In genomic region chr12:47094804-47095203, GRCh38 we compare ENCODE assay signal across 1 cellular context.
A peak's percentile ranks its signal among the peaks of the same experiment; 100 is the strongest.
TF ChIP-seq lines count a peak whose summit lies in the region.

No MANE protein-coding gene starts in this region.

TF ChIP-seq in A549, 52 proteins besides CTCF, POLR2A, EP300 and RAD21 (continued from another document):
- TF ChIP-seq, protein P1, sequence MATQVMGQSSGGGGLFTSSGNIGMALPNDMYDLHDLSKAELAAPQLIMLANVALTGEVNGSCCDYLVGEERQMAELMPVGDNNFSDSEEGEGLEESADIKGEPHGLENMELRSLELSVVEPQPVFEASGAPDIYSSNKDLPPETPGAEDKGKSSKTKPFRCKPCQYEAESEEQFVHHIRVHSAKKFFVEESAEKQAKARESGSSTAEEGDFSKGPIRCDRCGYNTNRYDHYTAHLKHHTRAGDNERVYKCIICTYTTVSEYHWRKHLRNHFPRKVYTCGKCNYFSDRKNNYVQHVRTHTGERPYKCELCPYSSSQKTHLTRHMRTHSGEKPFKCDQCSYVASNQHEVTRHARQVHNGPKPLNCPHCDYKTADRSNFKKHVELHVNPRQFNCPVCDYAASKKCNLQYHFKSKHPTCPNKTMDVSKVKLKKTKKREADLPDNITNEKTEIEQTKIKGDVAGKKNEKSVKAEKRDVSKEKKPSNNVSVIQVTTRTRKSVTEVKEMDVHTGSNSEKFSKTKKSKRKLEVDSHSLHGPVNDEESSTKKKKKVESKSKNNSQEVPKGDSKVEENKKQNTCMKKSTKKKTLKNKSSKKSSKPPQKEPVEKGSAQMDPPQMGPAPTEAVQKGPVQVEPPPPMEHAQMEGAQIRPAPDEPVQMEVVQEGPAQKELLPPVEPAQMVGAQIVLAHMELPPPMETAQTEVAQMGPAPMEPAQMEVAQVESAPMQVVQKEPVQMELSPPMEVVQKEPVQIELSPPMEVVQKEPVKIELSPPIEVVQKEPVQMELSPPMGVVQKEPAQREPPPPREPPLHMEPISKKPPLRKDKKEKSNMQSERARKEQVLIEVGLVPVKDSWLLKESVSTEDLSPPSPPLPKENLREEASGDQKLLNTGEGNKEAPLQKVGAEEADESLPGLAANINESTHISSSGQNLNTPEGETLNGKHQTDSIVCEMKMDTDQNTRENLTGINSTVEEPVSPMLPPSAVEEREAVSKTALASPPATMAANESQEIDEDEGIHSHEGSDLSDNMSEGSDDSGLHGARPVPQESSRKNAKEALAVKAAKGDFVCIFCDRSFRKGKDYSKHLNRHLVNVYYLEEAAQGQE (IDR thresholded peaks at IDR 0.05) = no peak
- TF ChIP-seq TP53 (CRISPR knock-in tag; IDR thresholded peaks at IDR 0.05) (no peak), ESRRA (IDR thresholded peaks at IDR 0.05; ENCODE audit: borderline replicate concordance, low read length) (no peak), EHF (CRISPR knock-in tag; IDR thresholded peaks at IDR 0.05) (peak; percentile 82), CHD2 (IDR thresholded peaks at IDR 0.05; ENCODE audit: low read length, partially characterized antibody) (no peak), NPAS2 (CRISPR knock-in tag; IDR thresholded peaks at IDR 0.05; ENCODE audit: borderline replicate concordance) (no peak), HOXB5 (CRISPR knock-in tag; IDR thresholded peaks at IDR 0.05) (no peak), ZC3H11A (IDR thresholded peaks at IDR 0.05) (no peak), HES2 (IDR thresholded peaks at IDR 0.05) (no peak), ZSCAN20 (CRISPR knock-in tag; IDR thresholded peaks at IDR 0.05) (no peak), KDM1A (IDR thresholded peaks at IDR 0.05; ENCODE audit: low read depth) (no peak), ELK1 (IDR thresholded peaks at IDR 0.05; ENCODE audit: low read depth, low read length) (no peak), MAX (IDR thresholded peaks at IDR 0.05) (peak; percentile 53), HOXB13 (CRISPR knock-in tag; IDR thresholded peaks at IDR 0.05; ENCODE audit: low read depth) (no peak), HEYL (CRISPR knock-in tag; IDR thresholded peaks at IDR 0.05) (no peak), RNF2 (IDR thresholded peaks at IDR 0.05; ENCODE audit: borderline replicate concordance, low read depth) (no peak), CEBPB (IDR thresholded peaks at IDR 0.05) (peak in 1 of 2 experiments; percentile 16; a peak in 1 of 4 replicates), RCOR1 (IDR thresholded peaks at IDR 0.05; ENCODE audit: low read depth, low read length) (no peak), KDM5A (IDR thresholded peaks at IDR 0.05) (no peak), PBX3 (IDR thresholded peaks at IDR 0.05) (no peak), FOXS1 (CRISPR knock-in tag; IDR thresholded peaks at IDR 0.05) (peak; percentile 49; the same call in 1 of the 2 replicates), FOSB (CRISPR knock-in tag; IDR thresholded peaks at IDR 0.05) (no peak), E2F6 (IDR thresholded peaks at IDR 0.05; ENCODE audit: borderline replicate concordance, low read depth) (no peak), USF2 (IDR thresholded peaks at IDR 0.05) (no peak), RFX5 (IDR thresholded peaks at IDR 0.05) (no peak), MAFK (IDR thresholded peaks at IDR 0.05; ENCODE audit: partially characterized antibody) (no peak), MAZ (IDR thresholded peaks at IDR 0.05; ENCODE audit: borderline replicate concordance, low read depth, low read length) (no peak), SMC3 (IDR thresholded peaks at IDR 0.05) (no peak), HDAC2 (IDR thresholded peaks at IDR 0.05) (no peak), MYC (IDR thresholded peaks at IDR 0.05; ENCODE audit: borderline replicate concordance, low read length) (no peak), NFE2L2 (conservative IDR thresholded peaks at IDR 0.05; ENCODE audit: low read length) (no peak), TFCP2L1 (CRISPR knock-in tag; IDR thresholded peaks at IDR 0.05) (no peak), JUN (IDR thresholded peaks at IDR 0.05) (peak; percentile 26 to 65; a peak in 2 of 5 replicates), JUNB (IDR thresholded peaks at IDR 0.05) (peak; percentile 44; the same call in 1 of the 2 replicates)
- TF ChIP-seq, protein P2, sequence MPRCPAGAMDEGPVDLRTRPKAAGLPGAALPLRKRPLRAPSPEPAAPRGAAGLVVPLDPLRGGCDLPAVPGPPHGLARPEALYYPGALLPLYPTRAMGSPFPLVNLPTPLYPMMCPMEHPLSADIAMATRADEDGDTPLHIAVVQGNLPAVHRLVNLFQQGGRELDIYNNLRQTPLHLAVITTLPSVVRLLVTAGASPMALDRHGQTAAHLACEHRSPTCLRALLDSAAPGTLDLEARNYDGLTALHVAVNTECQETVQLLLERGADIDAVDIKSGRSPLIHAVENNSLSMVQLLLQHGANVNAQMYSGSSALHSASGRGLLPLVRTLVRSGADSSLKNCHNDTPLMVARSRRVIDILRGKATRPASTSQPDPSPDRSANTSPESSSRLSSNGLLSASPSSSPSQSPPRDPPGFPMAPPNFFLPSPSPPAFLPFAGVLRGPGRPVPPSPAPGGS (IDR thresholded peaks at IDR 0.05) = no peak
TF ChIP-seq in A549: peak in this region for 11.
